Comparison of ENCODE assay signal across 1 cellular context in the genomic region with DNA sequence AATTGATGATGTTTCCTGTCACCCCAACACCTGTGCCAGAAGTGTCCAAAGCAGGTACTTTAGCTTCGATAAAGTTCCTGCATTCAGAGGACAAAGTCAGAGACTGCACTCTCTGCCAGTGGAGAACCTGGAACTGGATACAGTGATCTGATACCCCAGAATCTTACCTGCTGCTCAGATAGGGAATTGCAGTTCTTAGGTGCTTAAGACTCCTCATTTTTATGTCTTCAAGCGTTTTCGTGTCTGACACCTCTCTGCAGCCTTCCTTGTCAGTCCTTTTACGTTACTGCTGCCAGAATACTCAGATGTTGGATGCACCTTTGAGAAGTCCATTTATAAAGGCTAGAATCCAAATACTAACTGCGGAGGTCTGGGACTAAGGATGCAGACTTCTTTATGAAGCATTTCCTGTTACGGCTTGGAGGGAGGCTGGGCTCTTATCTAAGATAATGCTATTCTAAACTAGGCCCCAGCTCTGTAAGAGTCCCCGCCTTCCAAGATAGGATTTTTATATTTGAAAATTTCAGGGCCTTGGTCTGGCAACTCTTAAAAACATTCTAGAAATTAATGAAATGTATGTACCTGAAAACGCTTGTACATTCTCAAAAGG.
TF ChIP-seq lines count a peak whose summit lies in the region.

No MANE protein-coding gene starts in this region.

TF ChIP-seq in H1, 55 proteins besides CTCF, POLR2A, EP300 and RAD21 (continued from another document):
- no peak for TF ChIP-seq ZNF274 (IDR thresholded peaks at IDR 0.05; ENCODE audit: borderline replicate concordance, extremely low read depth, low read length)
- TF ChIP-seq SUZ12 (IDR thresholded peaks at IDR 0.05; ENCODE audit: low read length): no peak
- TF ChIP-seq FOSL1 (IDR thresholded peaks at IDR 0.05; ENCODE audit: insufficient read depth, low read depth, low read length): no peak
- TF ChIP-seq, protein P1, sequence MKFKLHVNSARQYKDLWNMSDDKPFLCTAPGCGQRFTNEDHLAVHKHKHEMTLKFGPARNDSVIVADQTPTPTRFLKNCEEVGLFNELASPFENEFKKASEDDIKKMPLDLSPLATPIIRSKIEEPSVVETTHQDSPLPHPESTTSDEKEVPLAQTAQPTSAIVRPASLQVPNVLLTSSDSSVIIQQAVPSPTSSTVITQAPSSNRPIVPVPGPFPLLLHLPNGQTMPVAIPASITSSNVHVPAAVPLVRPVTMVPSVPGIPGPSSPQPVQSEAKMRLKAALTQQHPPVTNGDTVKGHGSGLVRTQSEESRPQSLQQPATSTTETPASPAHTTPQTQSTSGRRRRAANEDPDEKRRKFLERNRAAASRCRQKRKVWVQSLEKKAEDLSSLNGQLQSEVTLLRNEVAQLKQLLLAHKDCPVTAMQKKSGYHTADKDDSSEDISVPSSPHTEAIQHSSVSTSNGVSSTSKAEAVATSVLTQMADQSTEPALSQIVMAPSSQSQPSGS (IDR thresholded peaks at IDR 0.05; ENCODE audit: low read length): no peak
- TF ChIP-seq HDAC2 (IDR thresholded peaks at IDR 0.05; ENCODE audit: borderline replicate concordance in 1 of 2, low read depth in 2 of 2, low read length in 2 of 2): no peak
- TF ChIP-seq, protein P2, sequence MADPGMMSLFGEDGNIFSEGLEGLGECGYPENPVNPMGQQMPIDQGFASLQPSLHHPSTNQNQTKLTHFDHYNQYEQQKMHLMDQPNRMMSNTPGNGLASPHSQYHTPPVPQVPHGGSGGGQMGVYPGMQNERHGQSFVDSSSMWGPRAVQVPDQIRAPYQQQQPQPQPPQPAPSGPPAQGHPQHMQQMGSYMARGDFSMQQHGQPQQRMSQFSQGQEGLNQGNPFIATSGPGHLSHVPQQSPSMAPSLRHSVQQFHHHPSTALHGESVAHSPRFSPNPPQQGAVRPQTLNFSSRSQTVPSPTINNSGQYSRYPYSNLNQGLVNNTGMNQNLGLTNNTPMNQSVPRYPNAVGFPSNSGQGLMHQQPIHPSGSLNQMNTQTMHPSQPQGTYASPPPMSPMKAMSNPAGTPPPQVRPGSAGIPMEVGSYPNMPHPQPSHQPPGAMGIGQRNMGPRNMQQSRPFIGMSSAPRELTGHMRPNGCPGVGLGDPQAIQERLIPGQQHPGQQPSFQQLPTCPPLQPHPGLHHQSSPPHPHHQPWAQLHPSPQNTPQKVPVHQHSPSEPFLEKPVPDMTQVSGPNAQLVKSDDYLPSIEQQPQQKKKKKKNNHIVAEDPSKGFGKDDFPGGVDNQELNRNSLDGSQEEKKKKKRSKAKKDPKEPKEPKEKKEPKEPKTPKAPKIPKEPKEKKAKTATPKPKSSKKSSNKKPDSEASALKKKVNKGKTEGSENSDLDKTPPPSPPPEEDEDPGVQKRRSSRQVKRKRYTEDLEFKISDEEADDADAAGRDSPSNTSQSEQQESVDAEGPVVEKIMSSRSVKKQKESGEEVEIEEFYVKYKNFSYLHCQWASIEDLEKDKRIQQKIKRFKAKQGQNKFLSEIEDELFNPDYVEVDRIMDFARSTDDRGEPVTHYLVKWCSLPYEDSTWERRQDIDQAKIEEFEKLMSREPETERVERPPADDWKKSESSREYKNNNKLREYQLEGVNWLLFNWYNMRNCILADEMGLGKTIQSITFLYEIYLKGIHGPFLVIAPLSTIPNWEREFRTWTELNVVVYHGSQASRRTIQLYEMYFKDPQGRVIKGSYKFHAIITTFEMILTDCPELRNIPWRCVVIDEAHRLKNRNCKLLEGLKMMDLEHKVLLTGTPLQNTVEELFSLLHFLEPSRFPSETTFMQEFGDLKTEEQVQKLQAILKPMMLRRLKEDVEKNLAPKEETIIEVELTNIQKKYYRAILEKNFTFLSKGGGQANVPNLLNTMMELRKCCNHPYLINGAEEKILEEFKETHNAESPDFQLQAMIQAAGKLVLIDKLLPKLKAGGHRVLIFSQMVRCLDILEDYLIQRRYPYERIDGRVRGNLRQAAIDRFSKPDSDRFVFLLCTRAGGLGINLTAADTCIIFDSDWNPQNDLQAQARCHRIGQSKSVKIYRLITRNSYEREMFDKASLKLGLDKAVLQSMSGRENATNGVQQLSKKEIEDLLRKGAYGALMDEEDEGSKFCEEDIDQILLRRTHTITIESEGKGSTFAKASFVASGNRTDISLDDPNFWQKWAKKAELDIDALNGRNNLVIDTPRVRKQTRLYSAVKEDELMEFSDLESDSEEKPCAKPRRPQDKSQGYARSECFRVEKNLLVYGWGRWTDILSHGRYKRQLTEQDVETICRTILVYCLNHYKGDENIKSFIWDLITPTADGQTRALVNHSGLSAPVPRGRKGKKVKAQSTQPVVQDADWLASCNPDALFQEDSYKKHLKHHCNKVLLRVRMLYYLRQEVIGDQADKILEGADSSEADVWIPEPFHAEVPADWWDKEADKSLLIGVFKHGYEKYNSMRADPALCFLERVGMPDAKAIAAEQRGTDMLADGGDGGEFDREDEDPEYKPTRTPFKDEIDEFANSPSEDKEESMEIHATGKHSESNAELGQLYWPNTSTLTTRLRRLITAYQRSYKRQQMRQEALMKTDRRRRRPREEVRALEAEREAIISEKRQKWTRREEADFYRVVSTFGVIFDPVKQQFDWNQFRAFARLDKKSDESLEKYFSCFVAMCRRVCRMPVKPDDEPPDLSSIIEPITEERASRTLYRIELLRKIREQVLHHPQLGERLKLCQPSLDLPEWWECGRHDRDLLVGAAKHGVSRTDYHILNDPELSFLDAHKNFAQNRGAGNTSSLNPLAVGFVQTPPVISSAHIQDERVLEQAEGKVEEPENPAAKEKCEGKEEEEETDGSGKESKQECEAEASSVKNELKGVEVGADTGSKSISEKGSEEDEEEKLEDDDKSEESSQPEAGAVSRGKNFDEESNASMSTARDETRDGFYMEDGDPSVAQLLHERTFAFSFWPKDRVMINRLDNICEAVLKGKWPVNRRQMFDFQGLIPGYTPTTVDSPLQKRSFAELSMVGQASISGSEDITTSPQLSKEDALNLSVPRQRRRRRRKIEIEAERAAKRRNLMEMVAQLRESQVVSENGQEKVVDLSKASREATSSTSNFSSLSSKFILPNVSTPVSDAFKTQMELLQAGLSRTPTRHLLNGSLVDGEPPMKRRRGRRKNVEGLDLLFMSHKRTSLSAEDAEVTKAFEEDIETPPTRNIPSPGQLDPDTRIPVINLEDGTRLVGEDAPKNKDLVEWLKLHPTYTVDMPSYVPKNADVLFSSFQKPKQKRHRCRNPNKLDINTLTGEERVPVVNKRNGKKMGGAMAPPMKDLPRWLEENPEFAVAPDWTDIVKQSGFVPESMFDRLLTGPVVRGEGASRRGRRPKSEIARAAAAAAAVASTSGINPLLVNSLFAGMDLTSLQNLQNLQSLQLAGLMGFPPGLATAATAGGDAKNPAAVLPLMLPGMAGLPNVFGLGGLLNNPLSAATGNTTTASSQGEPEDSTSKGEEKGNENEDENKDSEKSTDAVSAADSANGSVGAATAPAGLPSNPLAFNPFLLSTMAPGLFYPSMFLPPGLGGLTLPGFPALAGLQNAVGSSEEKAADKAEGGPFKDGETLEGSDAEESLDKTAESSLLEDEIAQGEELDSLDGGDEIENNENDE (IDR thresholded peaks at IDR 0.05; ENCODE audit: insufficient replicate concordance, low read length): no peak
- no peak for TF ChIP-seq TAF7 (optimal IDR thresholded peaks at IDR 0.05; ENCODE audit: borderline replicate concordance, low read depth, low read length)
- TF ChIP-seq POLR2AphosphoS5 (IDR thresholded peaks at IDR 0.05; ENCODE audit: low read depth, low read length): no peak
- TF ChIP-seq KDM1A (IDR thresholded peaks at IDR 0.05; ENCODE audit: borderline replicate concordance, low read length): no peak
- no peak for TF ChIP-seq BCL11A (IDR thresholded peaks at IDR 0.05; ENCODE audit: low read depth in 2 of 2, low read length in 2 of 2)
- no peak for TF ChIP-seq ASH2L (IDR thresholded peaks at IDR 0.05; ENCODE audit: low read length)
- TF ChIP-seq, protein P3, sequence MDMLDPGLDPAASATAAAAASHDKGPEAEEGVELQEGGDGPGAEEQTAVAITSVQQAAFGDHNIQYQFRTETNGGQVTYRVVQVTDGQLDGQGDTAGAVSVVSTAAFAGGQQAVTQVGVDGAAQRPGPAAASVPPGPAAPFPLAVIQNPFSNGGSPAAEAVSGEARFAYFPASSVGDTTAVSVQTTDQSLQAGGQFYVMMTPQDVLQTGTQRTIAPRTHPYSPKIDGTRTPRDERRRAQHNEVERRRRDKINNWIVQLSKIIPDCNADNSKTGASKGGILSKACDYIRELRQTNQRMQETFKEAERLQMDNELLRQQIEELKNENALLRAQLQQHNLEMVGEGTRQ (IDR thresholded peaks at IDR 0.05; ENCODE audit: low read length): no peak
- TF ChIP-seq TAF1 (IDR thresholded peaks at IDR 0.05; ENCODE audit: low read depth, low read length): no peak
TF ChIP-seq in H1: peak in this region for 0.
